Comparison of ENCODE assay signal across 8 cellular contexts in genomic region chr14:95313707-95314106, GRCh38. TPM values are rescaled to one million over a fixed set of nuclear protein-coding genes. Genes with fewer than 3 reads are reported as not detected.
DNase-seq lines count a peak whose midpoint lies in the region; ATAC-seq and TF ChIP-seq lines count a peak whose summit lies in the region.
"Had no signal": no experiment of that assay in that cellular context is flagged by ENCODE, and none has a peak within 500 bp of the region (broad histone marks: within the 10 kb centered on the region; RNA-seq: fewer than 3 reads in every experiment).

No MANE protein-coding gene starts in this region.

- ATAC-seq in left lung (peak; percentile 82), GM19467 (IDR thresholded peaks at IDR 0.05; ENCODE audit: unreplicated experiment) (no peak)

- intact Hi-C loops in breast epithelium (cut with DNase I; ENCODE audit: low total_unique reads) (no loop called here), left lung (cut with DNase I) (no loop called here)

- no peaks in the 10 kb centered on the region for H3K27me3 ChIP-seq in breast epithelium
- H3K27me3 ChIP-seq in left lung = peaks cover 0 to 10% of the 10 kb centered on the region in 2 donors

- peak overlapping the region; percentile 81 to 92 for H3K27ac ChIP-seq in breast epithelium
- H3K27ac ChIP-seq in left lung = peak overlapping the region; percentile 50 to 76

- TF ChIP-seq POLR2A in breast epithelium (IDR thresholded peaks at IDR 0.05) = no peak

- H3K4me1 ChIP-seq in breast epithelium = peaks cover 7 to 9% of the 10 kb centered on the region in 2 donors
- H3K4me1 ChIP-seq in left lung = peaks cover 10 to 59% of the 10 kb centered on the region in 2 donors

- DNase-seq in M059J (ENCODE audit: low read depth) (peak; percentile 46), breast epithelium (ENCODE audit: low spot score in 2 of 2) (peak in 1 of 2 donors; percentile 78), left lung (peak; percentile 80 to 88), ureter (ENCODE audit: low spot score) (peak; percentile 81), NCI-H2107 (lab: John Stamatoyannopoulos, UW) (no peak), 8988T (no peak)
- DNase-seq: activated CD8-positive, alpha-beta memory T cell treated with anti-CD3 and anti-CD28 coated beads for 24 hours had no signal

- H3K36me3 ChIP-seq in breast epithelium = no peaks in the 10 kb centered on the region
- H3K36me3 ChIP-seq in left lung = no peaks in the 10 kb centered on the region

- H3K9me3 ChIP-seq in breast epithelium (no peaks in the 10 kb centered on the region), left lung (no peaks in the 10 kb centered on the region)

- no peak overlapping the region for H3K4me3 ChIP-seq in breast epithelium
- H3K4me3 ChIP-seq in left lung = no peak overlapping the region

- no peak for TF ChIP-seq CTCF in breast epithelium (IDR thresholded peaks at IDR 0.05)
- no peak for TF ChIP-seq CTCF in left lung (IDR thresholded peaks at IDR 0.05)

RNA-seq across cellular contexts. Expression of gene CLMN, which starts 6.0 kb away (rescaled TPM):
- 0.71 and 2.8 TPM in 2 replicates for total RNA-seq in M059J (2014; rRNA removed; shearing (Covaris generic))
- total RNA-seq in breast epithelium = 10 to 100 TPM; 23.7 to 73.6 (median 48.5) TPM
- 10 to 100 TPM; 20.1 to 30.0 TPM for total RNA-seq in left lung
- 91.9 TPM for total RNA-seq in ureter

Comparison
In these comparisons a context has a peak if more than half of its experiments do, and no peak if none do; other contexts are left out.
1. DNase-seq: peak in M059J (single experiment), left lung (2 of 2) and ureter (single experiment); none in NCI-H2107 (single experiment) and 8988T (single experiment).